9 cellular contexts compared by ENCODE assay signal in the genomic region with DNA sequence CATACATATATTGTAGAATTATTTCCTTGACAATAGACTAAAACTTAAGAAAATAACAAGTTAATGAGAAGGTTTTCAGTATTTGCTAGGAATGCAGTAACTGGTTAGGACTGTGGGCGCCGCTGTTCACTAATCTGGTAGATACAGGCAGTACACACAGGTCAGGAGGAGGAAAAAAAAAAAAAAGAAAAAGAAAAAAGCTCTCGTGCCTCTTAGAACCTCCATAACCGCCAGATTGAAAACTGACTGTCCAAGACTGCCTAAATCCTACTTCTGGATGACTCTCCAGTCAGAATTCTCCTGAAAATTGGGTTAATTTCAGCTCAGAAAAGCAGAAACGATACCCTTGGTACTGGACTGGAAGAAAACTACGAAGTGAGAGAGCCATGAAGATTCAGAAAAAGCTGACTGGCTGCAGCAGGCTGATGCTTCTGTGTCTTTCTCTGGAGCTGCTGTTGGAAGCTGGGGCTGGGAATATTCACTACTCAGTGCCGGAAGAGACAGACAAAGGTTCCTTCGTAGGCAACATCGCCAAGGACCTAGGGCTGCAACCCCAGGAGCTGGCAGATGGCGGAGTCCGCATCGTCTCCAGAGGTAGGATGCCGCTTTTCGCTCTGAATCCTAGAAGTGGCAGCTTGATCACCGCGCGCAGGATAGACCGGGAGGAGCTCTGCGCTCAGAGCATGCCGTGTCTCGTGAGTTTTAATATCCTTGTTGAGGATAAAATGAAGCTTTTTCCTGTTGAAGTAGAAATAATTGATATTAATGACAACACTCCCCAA. TPM values are rescaled to one million over a fixed set of nuclear protein-coding genes. Genes with fewer than 3 reads are reported as not detected.
DNase-seq lines count a peak whose midpoint lies in the region; ATAC-seq and TF ChIP-seq lines count a peak whose summit lies in the region.
"Had no signal": no experiment of that assay in that cellular context is flagged by ENCODE, and none has a peak within 500 bp of the region (broad histone marks: within the 10 kb centered on the region; RNA-seq: fewer than 3 reads in every experiment).

A gene (plus strand): TSS at position 216 of the 782 bp plus-strand sequence.

- DNase-seq in natural killer cell (no peak), MG63 (peak; percentile 62), adipocyte (ENCODE audit: low read depth) (peak; percentile 71), mesenchymal stem cell (no peak), amygdala (lab: John Stamatoyannopoulos, UW) (no peak)
- DNase-seq in natural killer cell treated with Interleukin-12 subunit alpha and Interleukin-12 subunit beta and Interleukin-15 and Interleukin-18, amount 100 ng/mL, for 72 hours (ENCODE audit: low spot score): no peak

- peaks cover 0 to 2% of the 10 kb centered on the region in 2 donors for H3K9me3 Mint-ChIP-seq in natural killer cell
- H3K9me3 Mint-ChIP-seq in natural killer cell treated with Interleukin-12 subunit alpha and Interleukin-12 subunit beta and Interleukin-15 and Interleukin-18, amount 100 ng/mL, for 72 hours: peaks cover 9% of the 10 kb centered on the region

- H3K4me3 Mint-ChIP-seq in natural killer cell: no peak within 1 kb of the TSS
- H3K4me3 Mint-ChIP-seq in natural killer cell treated with Interleukin-12 subunit alpha and Interleukin-12 subunit beta and Interleukin-15 and Interleukin-18, amount 100 ng/mL, for 72 hours: no peak within 1 kb of the TSS
- H3K4me3 Mint-ChIP-seq: dendritic cell treated with granulocyte-macrophage colony-stimulating factor and Interleukin-4, amounts not matched to agents 40 ng/mL and 50 ng/mL, for 4 days had no signal

- H3K36me3 Mint-ChIP-seq in natural killer cell: peaks cover 18% of the 10 kb centered on the region
- H3K36me3 Mint-ChIP-seq in natural killer cell treated with Interleukin-12 subunit alpha and Interleukin-12 subunit beta and Interleukin-15 and Interleukin-18, amount 100 ng/mL, for 72 hours: peaks cover 19% of the 10 kb centered on the region

- H3K9me3 ChIP-seq in MG63 (peaks cover 2% of the 10 kb centered on the region; the same call in 1 of the 2 replicates), adipocyte (ENCODE audit: control insufficient read depth, low read length) (peaks cover 21% of the 10 kb centered on the region), mesenchymal stem cell (ENCODE audit: control insufficient read depth, low read length) (peaks cover 44% of the 10 kb centered on the region)

- H2BK12ac ChIP-seq in mesenchymal stem cell (ENCODE audit: low read length in 2 of 2): no peak within 1 kb of the TSS

- no peak within 1 kb of the TSS for H3K4me2 ChIP-seq in mesenchymal stem cell (ENCODE audit: low read length, poor library complexity, severe bottlenecking)

- no peak within 1 kb of the TSS for H2BK5ac ChIP-seq in mesenchymal stem cell (ENCODE audit: low read depth, low read length, poor library complexity, severe bottlenecking)

- peak; percentile 58 for TF ChIP-seq CTCF in natural killer cell (IDR thresholded peaks at IDR 0.05)

- H3K27ac Mint-ChIP-seq in natural killer cell: no peak within 1 kb of the TSS
- H3K27ac Mint-ChIP-seq in natural killer cell treated with Interleukin-12 subunit alpha and Interleukin-12 subunit beta and Interleukin-15 and Interleukin-18, amount 100 ng/mL, for 72 hours: no peak within 1 kb of the TSS
- H3K27ac Mint-ChIP-seq: dendritic cell treated with granulocyte-macrophage colony-stimulating factor and Interleukin-4, amounts not matched to agents 40 ng/mL and 50 ng/mL, for 4 days had no signal

- WGBS in mesenchymal stem cell: 81% methylated on average over 18 of the region's 21 CpGs

- no peak within 1 kb of the TSS for H3K23ac ChIP-seq in mesenchymal stem cell (ENCODE audit: low read length in 2 of 2)

- no peak within 1 kb of the TSS for H4K91ac ChIP-seq in mesenchymal stem cell (ENCODE audit: low read length)

- H3K27ac ChIP-seq in mesenchymal stem cell (ENCODE audit: low read length, poor library complexity, severe bottlenecking): no peak within 1 kb of the TSS

- no peaks in the 10 kb centered on the region for H3K4me1 ChIP-seq in adipocyte (ENCODE audit: control insufficient read depth, insufficient read depth, low read length)
- H3K4me1 ChIP-seq in mesenchymal stem cell (ENCODE audit: control insufficient read depth, insufficient read depth, low read depth, low read length): no peaks in the 10 kb centered on the region

- ATAC-seq in natural killer cell (peak; percentile 58 to 71 (median 63)), HG03342 (IDR thresholded peaks at IDR 0.05; ENCODE audit: unreplicated experiment) (no peak), GM21717 (IDR thresholded peaks at IDR 0.05; ENCODE audit: unreplicated experiment) (no peak)
- ATAC-seq in natural killer cell treated with Interleukin-12 subunit alpha and Interleukin-12 subunit beta and Interleukin-15 and Interleukin-18, amount 100 ng/mL, for 72 hours: no peak

- no peak within 1 kb of the TSS for H3K14ac ChIP-seq in mesenchymal stem cell (ENCODE audit: low read length in 2 of 2)

- H3K4me1 Mint-ChIP-seq in natural killer cell: peaks cover 7 to 8% of the 10 kb centered on the region in 2 donors
- peaks cover 4 to 6% of the 10 kb centered on the region in 2 donors for H3K4me1 Mint-ChIP-seq in natural killer cell treated with Interleukin-12 subunit alpha and Interleukin-12 subunit beta and Interleukin-15 and Interleukin-18, amount 100 ng/mL, for 72 hours (ENCODE audit: low read depth in 2 of 2)

- peak within 1 kb of the TSS; percentile 37 for H3K4me3 ChIP-seq in MG63
- peak within 1 kb of the TSS; percentile 64 for H3K4me3 ChIP-seq in adipocyte (ENCODE audit: low read length)
- H3K4me3 ChIP-seq in mesenchymal stem cell (ENCODE audit: insufficient read depth in 1 of 2, low read depth in 1 of 2, low read length in 2 of 2): peak within 1 kb of the TSS in 1 of 2 experiments; percentile 59

- H3K9ac ChIP-seq in adipocyte (ENCODE audit: low read length) (peak within 1 kb of the TSS; percentile 43), mesenchymal stem cell (ENCODE audit: low read length) (peak within 1 kb of the TSS; percentile 62)

- no peak within 1 kb of the TSS for H3K18ac ChIP-seq in mesenchymal stem cell (ENCODE audit: low read depth in 1 of 2, low read length in 2 of 2)

- peaks cover 58 to 94% of the 10 kb centered on the region in 2 donors for H3K27me3 Mint-ChIP-seq in natural killer cell (ENCODE audit: low read depth in 2 of 2)
- peaks cover 41 to 71% of the 10 kb centered on the region in 2 donors for H3K27me3 Mint-ChIP-seq in natural killer cell treated with Interleukin-12 subunit alpha and Interleukin-12 subunit beta and Interleukin-15 and Interleukin-18, amount 100 ng/mL, for 72 hours

- H3K36me3 ChIP-seq in MG63 (no peaks in the 10 kb centered on the region), adipocyte (ENCODE audit: control insufficient read depth, insufficient read depth, low read length, severe bottlenecking) (no peaks in the 10 kb centered on the region), mesenchymal stem cell (ENCODE audit: control insufficient read depth in 1 of 2, insufficient read depth in 2 of 2, low read depth in 1 of 2, low read length in 2 of 2) (no peaks in the 10 kb centered on the region)

- no peak within 1 kb of the TSS for H2BK15ac ChIP-seq in mesenchymal stem cell (ENCODE audit: low read depth, poor library complexity, severe bottlenecking)

- no peaks in the 10 kb centered on the region for H3K79me1 ChIP-seq in mesenchymal stem cell (replicated peaks; ENCODE audit: low read length, poor library complexity, severe bottlenecking)

- no peak within 1 kb of the TSS for H2BK120ac ChIP-seq in mesenchymal stem cell (ENCODE audit: low read depth, low read length)

- no peak within 1 kb of the TSS for H2AK5ac ChIP-seq in mesenchymal stem cell (ENCODE audit: low read length, severe bottlenecking)

- H3K4ac ChIP-seq in mesenchymal stem cell (ENCODE audit: low read depth in 1 of 2, low read length in 2 of 2): no peak within 1 kb of the TSS

- H2AFZ ChIP-seq in mesenchymal stem cell (ENCODE audit: low read depth, low read length): no peak within 1 kb of the TSS

- H4K8ac ChIP-seq in mesenchymal stem cell (ENCODE audit: low read length): no peak within 1 kb of the TSS

- intact Hi-C loops in natural killer cell (cut with micrococcal nuclease): no loop called here

- no peaks in the 10 kb centered on the region for H3K27me3 ChIP-seq in MG63
- no peaks in the 10 kb centered on the region for H3K27me3 ChIP-seq in adipocyte (replicated peaks; ENCODE audit: control insufficient read depth, insufficient read depth, low read length)
- H3K27me3 ChIP-seq in mesenchymal stem cell (ENCODE audit: control insufficient read depth in 1 of 2, insufficient read depth in 1 of 2, low read length in 2 of 2): no peaks in the 10 kb centered on the region

RNA-seq across cellular contexts. Expression of the gene that starts here (rescaled TPM):
- not detected for total RNA-seq in natural killer cell
- under 1 TPM in 1 of 2 donors, not detected in 1; 0.07 TPM for total RNA-seq in natural killer cell treated with Interleukin-12 subunit alpha and Interleukin-12 subunit beta and Interleukin-15 and Interleukin-18, amount 100 ng/mL, for 72 hours
- 0.42 and 0.56 TPM in 2 replicates for total RNA-seq in MG63 (2014; rRNA removed; shearing (Covaris generic); ENCODE audit: low replicate concordance)
- polyA plus RNA-seq in mesenchymal stem cell (2013, experiment 1 of 2): 0.46 TPM
- polyA plus RNA-seq in mesenchymal stem cell (2013, experiment 2 of 2): 0.48 TPM

Comparison
In these comparisons a context has a peak if more than half of its experiments do, and no peak if none do; other contexts are left out.
1. Peak in ATAC-seq in natural killer cell; RNA of the gene not detected or under 1 TPM.
2. Peak in DNase-seq and H3K4me3 ChIP-seq in MG63; RNA of the gene not detected or under 1 TPM.